In the genomic region with DNA sequence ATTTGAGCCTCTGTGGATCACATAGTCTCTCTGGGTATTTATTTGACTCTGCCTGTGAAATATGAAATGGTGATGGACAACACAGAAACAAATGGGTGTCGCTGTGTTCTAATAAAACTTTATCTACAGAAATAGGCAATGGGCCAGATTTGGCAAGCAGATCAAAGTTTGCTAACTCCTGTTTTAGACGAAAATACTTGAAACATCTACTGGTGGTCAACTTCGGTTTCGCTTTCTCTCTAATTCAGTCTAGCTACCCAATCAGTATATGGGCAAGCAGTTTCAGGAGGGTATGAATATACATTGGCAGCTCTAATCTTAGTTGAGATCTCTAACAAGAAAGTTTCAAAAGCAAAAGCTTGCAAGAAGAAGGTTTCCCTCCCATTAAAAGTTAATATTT, we compare ENCODE assay signal across 19 cellular contexts.
DNase-seq lines count a peak whose midpoint lies in the region; ATAC-seq, FAIRE-seq and TF ChIP-seq lines count a peak whose summit lies in the region.
"Had no signal": no experiment of that assay in that cellular context is flagged by ENCODE, and none has a peak within 500 bp of the region (broad histone marks: within the 10 kb centered on the region; RNA-seq: fewer than 3 reads in every experiment).

No MANE protein-coding gene starts in this region.

- in situ Hi-C loops in GM12878 (cut with MboI): no loop called here

- no peak overlapping the region for H3K27ac ChIP-seq in GM12878 (ENCODE audit: control insufficient read depth, insufficient read depth)
- no peak overlapping the region for H3K27ac ChIP-seq in testis
- no peak overlapping the region for H3K27ac ChIP-seq in left lung
- H3K27ac ChIP-seq: cardiac muscle cell, hepatocyte had no signal

- H3K79me2 ChIP-seq in GM12878 (ENCODE audit: control insufficient read depth, insufficient read depth, low read length): no peaks in the 10 kb centered on the region
- H3K79me2 ChIP-seq: hepatocyte had no signal

- TF ChIP-seq POLR2A in GM12878 (IDR thresholded peaks at IDR 0.05; ENCODE audit: low read depth, low read length) (no peak), testis (IDR thresholded peaks at IDR 0.05) (no peak)

- no TSS peak for BruUV-seq in GM12878 (replicated peaks; lab: Mats Ljungman, UMichigan)

- H3K36me3 ChIP-seq in GM12878 (ENCODE audit: control insufficient read depth in 2 of 2, insufficient read depth in 2 of 2, low read length in 1 of 2) (no peaks in the 10 kb centered on the region), testis (ENCODE audit: low read depth, missing control alignments) (no peaks in the 10 kb centered on the region), left lung (no peaks in the 10 kb centered on the region)
- H3K36me3 ChIP-seq: cardiac muscle cell had no signal

- H3K9me3 ChIP-seq in GM12878 (replicated peaks; ENCODE audit: control insufficient read depth, insufficient read depth, low read length): no peaks in the 10 kb centered on the region; the same call in 2 of the 3 replicates
- H3K9me3 ChIP-seq in testis: no peaks in the 10 kb centered on the region
- no peaks in the 10 kb centered on the region for H3K9me3 ChIP-seq in left lung

- CTCF ChIA-PET in GM12878 (lab: Yijun Ruan, JAX): interaction anchor here (0.6 to 4.0 kb wide), 3 partner anchors 14 to 45 kb away, joined by 3 to 17 read pairs (median 7); no protein-coding TSS in a partner anchor

- H3K4me1 ChIP-seq in GM12878 (ENCODE audit: control insufficient read depth, insufficient read depth, low read length) (no peaks in the 10 kb centered on the region), testis (no peaks in the 10 kb centered on the region), left lung (no peaks in the 10 kb centered on the region)

- ATAC-seq in GM18909 (IDR thresholded peaks at IDR 0.05; ENCODE audit: poor library complexity, unreplicated experiment) (peak; percentile 98), GM21515 (IDR thresholded peaks at IDR 0.05; ENCODE audit: unreplicated experiment) (peak; percentile 62), HG03135 (IDR thresholded peaks at IDR 0.05; ENCODE audit: unreplicated experiment) (peak; percentile 69), GM12878 (peak; percentile 84), left lung (no peak)
- ATAC-seq: activated T-cell treated with anti-CD3 and anti-CD28 coated beads, Interleukin-2, amount 50 U/mL, for 72 hours; right cardiac atrium had no signal

- TF ChIP-seq CTCF in GM12878 (IDR thresholded peaks at IDR 0.05 in 2 of 3, conservative IDR thresholded peaks at IDR 0.05 in 1 of 3; ENCODE audit: control insufficient read depth in 2 of 3, extremely low read depth in 1 of 3, insufficient read depth in 1 of 3, low read depth in 3 of 3, low read length in 3 of 3): no peak
- TF ChIP-seq CTCF in testis (IDR thresholded peaks at IDR 0.05): no peak
- TF ChIP-seq CTCF in left lung (IDR thresholded peaks at IDR 0.05): no peak

- no peaks in the 10 kb centered on the region for H4K20me1 ChIP-seq in GM12878 (ENCODE audit: control insufficient read depth, insufficient read depth)

- no peak overlapping the region for H2AFZ ChIP-seq in GM12878 (ENCODE audit: control insufficient read depth, low read depth, low read length)
- H2AFZ ChIP-seq: hepatocyte had no signal

- TF ChIP-seq EP300 in GM12878 (IDR thresholded peaks at IDR 0.05; ENCODE audit: borderline replicate concordance in 1 of 2, control insufficient read depth in 1 of 2, low read depth in 2 of 2, low read length in 2 of 2): no peak

- no peak for TF ChIP-seq RAD21 in GM12878 (IDR thresholded peaks at IDR 0.05; ENCODE audit: insufficient read depth, low read depth, low read length)

- SMC1A ChIA-PET in GM12878 (lab: Charles Lee; ENCODE audit: uncharacterized antibody, unreplicated experiment): interaction anchor here (0.9 to 1.0 kb wide), 3 partner anchors 23 to 59 kb away, joined by 3 to 6 read pairs (median 4); no protein-coding TSS in a partner anchor

- peak; percentile 46 for DNase-seq in GM12878 (ENCODE audit: low read depth, low spot score)
- DNase-seq in 8988T: no peak
- DNase-seq in testis: no peak
- DNase-seq in left lung: no peak
- DNase-seq in stimulated activated CD4-positive, alpha-beta T cell treated with anti-CD3 and anti-CD28 coated beads, Interleukin-1b, Interleukin-23, amount 100 ng/mL, for 48 hours: no peak
- DNase-seq: activated T-cell treated with anti-CD3 and anti-CD28 coated beads, Interleukin-2, amount 50 U/mL, for 72 hours; Calu3; GOT3; kidney glomerular epithelial cell; midbrain; NCI-H187 treated with DMSO at 0.1 percent for 48 hours; NCI-H510A treated with DMSO at 0.1 percent for 48 hours; right cardiac atrium had no signal

- RAD21 ChIA-PET in GM12878 (lab: Charles Lee; ENCODE audit: unreplicated experiment): interaction anchor here (0.5 to 1.6 kb wide), 2 partner anchors 15 to 47 kb away, joined by 3 to 4 read pairs; no protein-coding TSS in a partner anchor

- H3K9ac ChIP-seq in GM12878 (ENCODE audit: control insufficient read depth, insufficient read depth, low read length): no peak overlapping the region

- POLR2A ChIA-PET in GM12878 (lab: Charles Lee): no interaction called here

- no peak overlapping the region for H3K4me2 ChIP-seq in GM12878 (ENCODE audit: control insufficient read depth, insufficient read depth)
- H3K4me2 ChIP-seq: hepatocyte had no signal

- FAIRE-seq in GM12878 (lab: Jason Lieb, UNC): no peak
- FAIRE-seq: G401.6 had no signal

- intact Hi-C loops in GM12878 (cut with micrococcal nuclease; ENCODE audit: unreplicated experiment) (no loop called here), testis (cut with DNase I; ENCODE audit: low total_unique reads) (no loop called here), left lung (cut with DNase I) (no loop called here)

- 68% methylated on average over 4 of the region's 4 CpGs for WGBS in GM12878 (ENCODE audit: insufficient coverage, insufficient replicate concordance, low lambda C conversion rate, missing lambda C conversion rate)
- 88 to 91% methylated on average over 4 of the region's 4 CpGs for WGBS in testis, 2 donors

- H3K27me3 ChIP-seq in GM12878 (replicated peaks in 1 of 2; ENCODE audit: control insufficient read depth in 2 of 2, insufficient read depth in 2 of 2, low read length in 1 of 2) (no peaks in the 10 kb centered on the region), testis (no peaks in the 10 kb centered on the region), left lung (peaks cover 0 to 5% of the 10 kb centered on the region in 2 donors)
- H3K27me3 ChIP-seq: hepatocyte had no signal

- H3K4me3 ChIP-seq in GM12878 (no peak overlapping the region), testis (no peak overlapping the region), left lung (no peak overlapping the region)
- H3K4me3 ChIP-seq: cardiac muscle cell, hepatocyte had no signal

TF ChIP-seq in GM12878, 131 proteins besides CTCF, POLR2A, EP300 and RAD21:
- TF ChIP-seq SP1 (IDR thresholded peaks at IDR 0.05; ENCODE audit: low read depth, low read length) (no peak), POU2F2 (IDR thresholded peaks at IDR 0.05; ENCODE audit: borderline replicate concordance, low read depth, low read length) (peak; percentile 45; the same call in 1 of the 3 replicates)
- TF ChIP-seq, protein P1, sequence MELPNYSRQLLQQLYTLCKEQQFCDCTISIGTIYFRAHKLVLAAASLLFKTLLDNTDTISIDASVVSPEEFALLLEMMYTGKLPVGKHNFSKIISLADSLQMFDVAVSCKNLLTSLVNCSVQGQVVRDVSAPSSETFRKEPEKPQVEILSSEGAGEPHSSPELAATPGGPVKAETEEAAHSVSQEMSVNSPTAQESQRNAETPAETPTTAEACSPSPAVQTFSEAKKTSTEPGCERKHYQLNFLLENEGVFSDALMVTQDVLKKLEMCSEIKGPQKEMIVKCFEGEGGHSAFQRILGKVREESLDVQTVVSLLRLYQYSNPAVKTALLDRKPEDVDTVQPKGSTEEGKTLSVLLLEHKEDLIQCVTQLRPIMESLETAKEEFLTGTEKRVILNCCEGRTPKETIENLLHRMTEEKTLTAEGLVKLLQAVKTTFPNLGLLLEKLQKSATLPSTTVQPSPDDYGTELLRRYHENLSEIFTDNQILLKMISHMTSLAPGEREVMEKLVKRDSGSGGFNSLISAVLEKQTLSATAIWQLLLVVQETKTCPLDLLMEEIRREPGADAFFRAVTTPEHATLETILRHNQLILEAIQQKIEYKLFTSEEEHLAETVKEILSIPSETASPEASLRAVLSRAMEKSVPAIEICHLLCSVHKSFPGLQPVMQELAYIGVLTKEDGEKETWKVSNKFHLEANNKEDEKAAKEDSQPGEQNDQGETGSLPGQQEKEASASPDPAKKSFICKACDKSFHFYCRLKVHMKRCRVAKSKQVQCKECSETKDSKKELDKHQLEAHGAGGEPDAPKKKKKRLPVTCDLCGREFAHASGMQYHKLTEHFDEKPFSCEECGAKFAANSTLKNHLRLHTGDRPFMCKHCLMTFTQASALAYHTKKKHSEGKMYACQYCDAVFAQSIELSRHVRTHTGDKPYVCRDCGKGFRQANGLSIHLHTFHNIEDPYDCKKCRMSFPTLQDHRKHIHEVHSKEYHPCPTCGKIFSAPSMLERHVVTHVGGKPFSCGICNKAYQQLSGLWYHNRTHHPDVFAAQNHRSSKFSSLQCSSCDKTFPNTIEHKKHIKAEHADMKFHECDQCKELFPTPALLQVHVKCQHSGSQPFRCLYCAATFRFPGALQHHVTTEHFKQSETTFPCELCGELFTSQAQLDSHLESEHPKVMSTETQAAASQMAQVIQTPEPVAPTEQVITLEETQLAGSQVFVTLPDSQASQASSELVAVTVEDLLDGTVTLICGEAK (IDR thresholded peaks at IDR 0.05; ENCODE audit: borderline replicate concordance): peak; percentile 90
- TF ChIP-seq, protein P2, sequence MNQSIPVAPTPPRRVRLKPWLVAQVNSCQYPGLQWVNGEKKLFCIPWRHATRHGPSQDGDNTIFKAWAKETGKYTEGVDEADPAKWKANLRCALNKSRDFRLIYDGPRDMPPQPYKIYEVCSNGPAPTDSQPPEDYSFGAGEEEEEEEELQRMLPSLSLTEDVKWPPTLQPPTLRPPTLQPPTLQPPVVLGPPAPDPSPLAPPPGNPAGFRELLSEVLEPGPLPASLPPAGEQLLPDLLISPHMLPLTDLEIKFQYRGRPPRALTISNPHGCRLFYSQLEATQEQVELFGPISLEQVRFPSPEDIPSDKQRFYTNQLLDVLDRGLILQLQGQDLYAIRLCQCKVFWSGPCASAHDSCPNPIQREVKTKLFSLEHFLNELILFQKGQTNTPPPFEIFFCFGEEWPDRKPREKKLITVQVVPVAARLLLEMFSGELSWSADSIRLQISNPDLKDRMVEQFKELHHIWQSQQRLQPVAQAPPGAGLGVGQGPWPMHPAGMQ (IDR thresholded peaks at IDR 0.05; ENCODE audit: borderline replicate concordance): no peak
